1 cellular context compared by ENCODE assay signal in the genomic region with DNA sequence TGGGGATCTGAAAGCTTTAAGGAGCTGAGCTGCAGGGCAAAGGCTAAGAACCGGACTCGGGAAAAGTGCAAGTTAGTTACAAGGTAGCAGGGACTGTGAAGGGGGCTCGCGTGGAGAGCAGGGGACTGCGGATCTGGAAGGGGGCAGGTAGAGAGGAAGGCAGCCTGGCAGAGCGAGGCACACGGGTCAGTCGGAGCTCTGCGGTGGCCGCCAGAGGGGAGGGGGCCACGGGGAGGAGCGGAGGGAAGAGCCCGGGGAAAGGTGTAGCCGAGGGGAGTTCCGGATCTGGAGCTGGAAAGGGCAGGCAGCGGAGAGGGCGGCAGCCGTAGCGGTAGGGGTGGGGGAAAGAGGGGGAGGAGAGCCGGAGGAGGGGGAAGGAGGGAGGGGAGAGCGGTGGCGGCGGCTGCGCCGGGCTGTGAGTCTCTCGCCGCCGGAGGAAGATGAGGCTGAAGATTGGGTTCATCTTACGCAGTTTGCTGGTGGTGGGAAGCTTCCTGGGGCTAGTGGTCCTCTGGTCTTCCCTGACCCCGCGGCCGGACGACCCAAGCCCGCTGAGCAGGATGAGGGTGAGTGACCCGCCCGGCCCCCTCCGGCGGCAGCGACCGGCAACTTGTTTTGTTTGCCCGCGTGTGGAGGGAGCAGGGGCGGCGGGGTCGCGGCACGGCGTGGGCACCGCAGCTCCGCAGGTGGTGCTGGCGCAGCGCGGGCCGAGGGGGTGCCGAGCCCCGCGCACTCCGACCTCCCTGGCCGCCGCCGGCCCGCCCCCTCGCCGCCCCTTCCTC.
TF ChIP-seq lines count a peak whose summit lies in the region.

A gene with protein sequence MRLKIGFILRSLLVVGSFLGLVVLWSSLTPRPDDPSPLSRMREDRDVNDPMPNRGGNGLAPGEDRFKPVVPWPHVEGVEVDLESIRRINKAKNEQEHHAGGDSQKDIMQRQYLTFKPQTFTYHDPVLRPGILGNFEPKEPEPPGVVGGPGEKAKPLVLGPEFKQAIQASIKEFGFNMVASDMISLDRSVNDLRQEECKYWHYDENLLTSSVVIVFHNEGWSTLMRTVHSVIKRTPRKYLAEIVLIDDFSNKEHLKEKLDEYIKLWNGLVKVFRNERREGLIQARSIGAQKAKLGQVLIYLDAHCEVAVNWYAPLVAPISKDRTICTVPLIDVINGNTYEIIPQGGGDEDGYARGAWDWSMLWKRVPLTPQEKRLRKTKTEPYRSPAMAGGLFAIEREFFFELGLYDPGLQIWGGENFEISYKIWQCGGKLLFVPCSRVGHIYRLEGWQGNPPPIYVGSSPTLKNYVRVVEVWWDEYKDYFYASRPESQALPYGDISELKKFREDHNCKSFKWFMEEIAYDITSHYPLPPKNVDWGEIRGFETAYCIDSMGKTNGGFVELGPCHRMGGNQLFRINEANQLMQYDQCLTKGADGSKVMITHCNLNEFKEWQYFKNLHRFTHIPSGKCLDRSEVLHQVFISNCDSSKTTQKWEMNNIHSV (plus strand): TSS at position 416 of the 782 bp plus-strand sequence. CDS start 25 bp downstream, at position 441.

TF ChIP-seq in K562, 482 proteins besides CTCF, POLR2A, EP300 and RAD21 (continued from another document and continues in another):
- TF ChIP-seq, protein P1, sequence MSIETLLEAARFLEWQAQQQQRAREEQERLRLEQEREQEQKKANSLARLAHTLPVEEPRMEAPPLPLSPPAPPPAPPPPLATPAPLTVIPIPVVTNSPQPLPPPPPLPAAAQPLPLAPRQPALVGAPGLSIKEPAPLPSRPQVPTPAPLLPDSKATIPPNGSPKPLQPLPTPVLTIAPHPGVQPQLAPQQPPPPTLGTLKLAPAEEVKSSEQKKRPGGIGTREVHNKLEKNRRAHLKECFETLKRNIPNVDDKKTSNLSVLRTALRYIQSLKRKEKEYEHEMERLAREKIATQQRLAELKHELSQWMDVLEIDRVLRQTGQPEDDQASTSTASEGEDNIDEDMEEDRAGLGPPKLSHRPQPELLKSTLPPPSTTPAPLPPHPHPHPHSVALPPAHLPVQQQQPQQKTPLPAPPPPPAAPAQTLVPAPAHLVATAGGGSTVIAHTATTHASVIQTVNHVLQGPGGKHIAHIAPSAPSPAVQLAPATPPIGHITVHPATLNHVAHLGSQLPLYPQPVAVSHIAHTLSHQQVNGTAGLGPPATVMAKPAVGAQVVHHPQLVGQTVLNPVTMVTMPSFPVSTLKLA (conservative IDR thresholded peaks at IDR 0.05), result peak in 1 of 2 experiments; percentile 57; a peak in 2 of 4 replicates
- no peak for TF ChIP-seq MTA1 (IDR thresholded peaks at IDR 0.05; ENCODE audit: borderline replicate concordance)
- no peak for TF ChIP-seq MIER1 (IDR thresholded peaks at IDR 0.05; ENCODE audit: low read depth)
- TF ChIP-seq TAF1 (IDR thresholded peaks at IDR 0.05; ENCODE audit: control insufficient read depth, extremely low read depth, insufficient read depth, low read length, severe bottlenecking), result peak; percentile 57
- no peak for TF ChIP-seq C11orf30 (IDR thresholded peaks at IDR 0.05; ENCODE audit: low read depth)
- TF ChIP-seq, protein P2, sequence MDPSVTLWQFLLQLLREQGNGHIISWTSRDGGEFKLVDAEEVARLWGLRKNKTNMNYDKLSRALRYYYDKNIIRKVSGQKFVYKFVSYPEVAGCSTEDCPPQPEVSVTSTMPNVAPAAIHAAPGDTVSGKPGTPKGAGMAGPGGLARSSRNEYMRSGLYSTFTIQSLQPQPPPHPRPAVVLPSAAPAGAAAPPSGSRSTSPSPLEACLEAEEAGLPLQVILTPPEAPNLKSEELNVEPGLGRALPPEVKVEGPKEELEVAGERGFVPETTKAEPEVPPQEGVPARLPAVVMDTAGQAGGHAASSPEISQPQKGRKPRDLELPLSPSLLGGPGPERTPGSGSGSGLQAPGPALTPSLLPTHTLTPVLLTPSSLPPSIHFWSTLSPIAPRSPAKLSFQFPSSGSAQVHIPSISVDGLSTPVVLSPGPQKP (CRISPR knock-in tag; IDR thresholded peaks at IDR 0.05), result no peak
- TF ChIP-seq, protein P3, sequence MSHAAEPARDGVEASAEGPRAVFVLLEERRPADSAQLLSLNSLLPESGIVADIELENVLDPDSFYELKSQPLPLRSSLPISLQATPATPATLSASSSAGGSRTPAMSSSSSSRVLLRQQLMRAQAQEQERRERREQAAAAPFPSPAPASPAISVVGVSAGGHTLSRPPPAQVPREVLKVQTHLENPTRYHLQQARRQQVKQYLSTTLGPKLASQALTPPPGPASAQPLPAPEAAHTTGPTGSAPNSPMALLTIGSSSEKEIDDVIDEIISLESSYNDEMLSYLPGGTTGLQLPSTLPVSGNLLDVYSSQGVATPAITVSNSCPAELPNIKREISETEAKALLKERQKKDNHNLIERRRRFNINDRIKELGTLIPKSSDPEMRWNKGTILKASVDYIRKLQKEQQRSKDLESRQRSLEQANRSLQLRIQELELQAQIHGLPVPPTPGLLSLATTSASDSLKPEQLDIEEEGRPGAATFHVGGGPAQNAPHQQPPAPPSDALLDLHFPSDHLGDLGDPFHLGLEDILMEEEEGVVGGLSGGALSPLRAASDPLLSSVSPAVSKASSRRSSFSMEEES (CRISPR knock-in tag; IDR thresholded peaks at IDR 0.05), result no peak
- TF ChIP-seq, protein P4, sequence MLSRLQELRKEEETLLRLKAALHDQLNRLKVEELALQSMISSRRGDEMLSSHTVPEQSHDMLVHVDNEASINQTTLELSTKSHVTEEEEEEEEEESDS (CRISPR knock-in tag; IDR thresholded peaks at IDR 0.05), result no peak
- peak; percentile 50; the same call in 1 of the 2 replicates for TF ChIP-seq PML (IDR thresholded peaks at IDR 0.05; ENCODE audit: low read length)
- TF ChIP-seq EP400 (IDR thresholded peaks at IDR 0.05), result peak; percentile 83
- no peak for TF ChIP-seq NCOA6 (IDR thresholded peaks at IDR 0.05)
- TF ChIP-seq TRIM24 (IDR thresholded peaks at IDR 0.05), result 0 out of 4 replicates have a peak, but pooled peaks of 1 of the 2 experiments have one; percentile 30
- TF ChIP-seq CCNT2 (IDR thresholded peaks at IDR 0.05; ENCODE audit: borderline replicate concordance, extremely low read depth, insufficient read length, low read depth, low read length), result peak; percentile 34
- no peak for TF ChIP-seq TGIF2 (CRISPR knock-in tag; IDR thresholded peaks at IDR 0.05)
- no peak for TF ChIP-seq PHF21A (IDR thresholded peaks at IDR 0.05; ENCODE audit: borderline replicate concordance, low read depth)
- no peak for TF ChIP-seq POU5F1 (IDR thresholded peaks at IDR 0.05; ENCODE audit: borderline replicate concordance, low read depth, low read length, partially characterized antibody)
- TF ChIP-seq SMARCE1 (IDR thresholded peaks at IDR 0.05), result peak; percentile 51; the same call in 1 of the 2 replicates
- no peak for TF ChIP-seq ZNF140 (CRISPR knock-in tag; IDR thresholded peaks at IDR 0.05)
- no peak for TF ChIP-seq MCM7 (IDR thresholded peaks at IDR 0.05)
- TF ChIP-seq CEBPB (tag; IDR thresholded peaks at IDR 0.05), result no peak
- TF ChIP-seq NCOA4 (IDR thresholded peaks at IDR 0.05; ENCODE audit: partially characterized antibody), result no peak
- TF ChIP-seq RBFOX2 (IDR thresholded peaks at IDR 0.05; ENCODE audit: low read depth, low read length), result peak; percentile 77
- TF ChIP-seq TAF9B (IDR thresholded peaks at IDR 0.05; ENCODE audit: partially characterized antibody), result peak; percentile 55
- no peak for TF ChIP-seq ZFP30 (CRISPR knock-in tag; IDR thresholded peaks at IDR 0.05; ENCODE audit: borderline replicate concordance)
- no peak for TF ChIP-seq PHTF2 (CRISPR knock-in tag; IDR thresholded peaks at IDR 0.05)
- TF ChIP-seq ZKSCAN1 (IDR thresholded peaks at IDR 0.05; ENCODE audit: low read depth, low read length), result no peak
- no peak for TF ChIP-seq PHF20 (IDR thresholded peaks at IDR 0.05; ENCODE audit: partially characterized antibody)
- TF ChIP-seq NONO (IDR thresholded peaks at IDR 0.05; ENCODE audit: low read depth in 2 of 2, low read length in 1 of 2), result no peak
- peak; percentile 49; the same call in 1 of the 2 replicates for TF ChIP-seq NFRKB (IDR thresholded peaks at IDR 0.05; ENCODE audit: low read depth)
- TF ChIP-seq BCOR (IDR thresholded peaks at IDR 0.05), result peak; percentile 63
- TF ChIP-seq, protein P5, sequence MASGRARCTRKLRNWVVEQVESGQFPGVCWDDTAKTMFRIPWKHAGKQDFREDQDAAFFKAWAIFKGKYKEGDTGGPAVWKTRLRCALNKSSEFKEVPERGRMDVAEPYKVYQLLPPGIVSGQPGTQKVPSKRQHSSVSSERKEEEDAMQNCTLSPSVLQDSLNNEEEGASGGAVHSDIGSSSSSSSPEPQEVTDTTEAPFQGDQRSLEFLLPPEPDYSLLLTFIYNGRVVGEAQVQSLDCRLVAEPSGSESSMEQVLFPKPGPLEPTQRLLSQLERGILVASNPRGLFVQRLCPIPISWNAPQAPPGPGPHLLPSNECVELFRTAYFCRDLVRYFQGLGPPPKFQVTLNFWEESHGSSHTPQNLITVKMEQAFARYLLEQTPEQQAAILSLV (tag; IDR thresholded peaks at IDR 0.05), result no peak
- TF ChIP-seq BCL6 (CRISPR knock-in tag; IDR thresholded peaks at IDR 0.05), result no peak
- 0 out of 2 replicates have a peak, but pooled peaks have one; percentile 10 for TF ChIP-seq TAL1 (IDR thresholded peaks at IDR 0.05)
- TF ChIP-seq CBFA2T3 (IDR thresholded peaks at IDR 0.05), result no peak
- TF ChIP-seq, protein P6, sequence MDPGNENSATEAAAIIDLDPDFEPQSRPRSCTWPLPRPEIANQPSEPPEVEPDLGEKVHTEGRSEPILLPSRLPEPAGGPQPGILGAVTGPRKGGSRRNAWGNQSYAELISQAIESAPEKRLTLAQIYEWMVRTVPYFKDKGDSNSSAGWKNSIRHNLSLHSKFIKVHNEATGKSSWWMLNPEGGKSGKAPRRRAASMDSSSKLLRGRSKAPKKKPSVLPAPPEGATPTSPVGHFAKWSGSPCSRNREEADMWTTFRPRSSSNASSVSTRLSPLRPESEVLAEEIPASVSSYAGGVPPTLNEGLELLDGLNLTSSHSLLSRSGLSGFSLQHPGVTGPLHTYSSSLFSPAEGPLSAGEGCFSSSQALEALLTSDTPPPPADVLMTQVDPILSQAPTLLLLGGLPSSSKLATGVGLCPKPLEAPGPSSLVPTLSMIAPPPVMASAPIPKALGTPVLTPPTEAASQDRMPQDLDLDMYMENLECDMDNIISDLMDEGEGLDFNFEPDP (CRISPR knock-in tag; IDR thresholded peaks at IDR 0.05), result no peak
- TF ChIP-seq, protein P7, sequence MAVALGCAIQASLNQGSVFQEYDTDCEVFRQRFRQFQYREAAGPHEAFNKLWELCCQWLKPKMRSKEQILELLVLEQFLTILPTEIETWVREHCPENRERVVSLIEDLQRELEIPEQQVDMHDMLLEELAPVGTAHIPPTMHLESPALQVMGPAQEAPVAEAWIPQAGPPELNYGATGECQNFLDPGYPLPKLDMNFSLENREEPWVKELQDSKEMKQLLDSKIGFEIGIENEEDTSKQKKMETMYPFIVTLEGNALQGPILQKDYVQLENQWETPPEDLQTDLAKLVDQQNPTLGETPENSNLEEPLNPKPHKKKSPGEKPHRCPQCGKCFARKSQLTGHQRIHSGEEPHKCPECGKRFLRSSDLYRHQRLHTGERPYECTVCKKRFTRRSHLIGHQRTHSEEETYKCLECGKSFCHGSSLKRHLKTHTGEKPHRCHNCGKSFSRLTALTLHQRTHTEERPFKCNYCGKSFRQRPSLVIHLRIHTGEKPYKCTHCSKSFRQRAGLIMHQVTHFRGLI (CRISPR knock-in tag; IDR thresholded peaks at IDR 0.05), result no peak
- peak in 1 of 2 experiments; percentile 67; a peak in 1 of 4 replicates for TF ChIP-seq ARNT (IDR thresholded peaks at IDR 0.05)
- no peak for TF ChIP-seq COPS2 (conservative IDR thresholded peaks at IDR 0.05)
- TF ChIP-seq, protein P8, sequence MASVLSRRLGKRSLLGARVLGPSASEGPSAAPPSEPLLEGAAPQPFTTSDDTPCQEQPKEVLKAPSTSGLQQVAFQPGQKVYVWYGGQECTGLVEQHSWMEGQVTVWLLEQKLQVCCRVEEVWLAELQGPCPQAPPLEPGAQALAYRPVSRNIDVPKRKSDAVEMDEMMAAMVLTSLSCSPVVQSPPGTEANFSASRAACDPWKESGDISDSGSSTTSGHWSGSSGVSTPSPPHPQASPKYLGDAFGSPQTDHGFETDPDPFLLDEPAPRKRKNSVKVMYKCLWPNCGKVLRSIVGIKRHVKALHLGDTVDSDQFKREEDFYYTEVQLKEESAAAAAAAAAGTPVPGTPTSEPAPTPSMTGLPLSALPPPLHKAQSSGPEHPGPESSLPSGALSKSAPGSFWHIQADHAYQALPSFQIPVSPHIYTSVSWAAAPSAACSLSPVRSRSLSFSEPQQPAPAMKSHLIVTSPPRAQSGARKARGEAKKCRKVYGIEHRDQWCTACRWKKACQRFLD (CRISPR knock-in tag; IDR thresholded peaks at IDR 0.05), result peak; percentile 69; the same call in 1 of the 2 replicates
- no peak for TF ChIP-seq ADNP (tag; IDR thresholded peaks at IDR 0.05)
- TF ChIP-seq NBN (IDR thresholded peaks at IDR 0.05; ENCODE audit: low read depth), result peak; percentile 76
- TF ChIP-seq PCBP2 (IDR thresholded peaks at IDR 0.05; ENCODE audit: low read depth, low read length, poor library complexity, severe bottlenecking), result no peak
- 0 out of 2 replicates have a peak, but pooled peaks have one; percentile 41 for TF ChIP-seq KDM2B (CRISPR knock-in tag; IDR thresholded peaks at IDR 0.05)
- no peak for TF ChIP-seq CHCHD3 (CRISPR knock-in tag; IDR thresholded peaks at IDR 0.05)
- TF ChIP-seq, protein P9, sequence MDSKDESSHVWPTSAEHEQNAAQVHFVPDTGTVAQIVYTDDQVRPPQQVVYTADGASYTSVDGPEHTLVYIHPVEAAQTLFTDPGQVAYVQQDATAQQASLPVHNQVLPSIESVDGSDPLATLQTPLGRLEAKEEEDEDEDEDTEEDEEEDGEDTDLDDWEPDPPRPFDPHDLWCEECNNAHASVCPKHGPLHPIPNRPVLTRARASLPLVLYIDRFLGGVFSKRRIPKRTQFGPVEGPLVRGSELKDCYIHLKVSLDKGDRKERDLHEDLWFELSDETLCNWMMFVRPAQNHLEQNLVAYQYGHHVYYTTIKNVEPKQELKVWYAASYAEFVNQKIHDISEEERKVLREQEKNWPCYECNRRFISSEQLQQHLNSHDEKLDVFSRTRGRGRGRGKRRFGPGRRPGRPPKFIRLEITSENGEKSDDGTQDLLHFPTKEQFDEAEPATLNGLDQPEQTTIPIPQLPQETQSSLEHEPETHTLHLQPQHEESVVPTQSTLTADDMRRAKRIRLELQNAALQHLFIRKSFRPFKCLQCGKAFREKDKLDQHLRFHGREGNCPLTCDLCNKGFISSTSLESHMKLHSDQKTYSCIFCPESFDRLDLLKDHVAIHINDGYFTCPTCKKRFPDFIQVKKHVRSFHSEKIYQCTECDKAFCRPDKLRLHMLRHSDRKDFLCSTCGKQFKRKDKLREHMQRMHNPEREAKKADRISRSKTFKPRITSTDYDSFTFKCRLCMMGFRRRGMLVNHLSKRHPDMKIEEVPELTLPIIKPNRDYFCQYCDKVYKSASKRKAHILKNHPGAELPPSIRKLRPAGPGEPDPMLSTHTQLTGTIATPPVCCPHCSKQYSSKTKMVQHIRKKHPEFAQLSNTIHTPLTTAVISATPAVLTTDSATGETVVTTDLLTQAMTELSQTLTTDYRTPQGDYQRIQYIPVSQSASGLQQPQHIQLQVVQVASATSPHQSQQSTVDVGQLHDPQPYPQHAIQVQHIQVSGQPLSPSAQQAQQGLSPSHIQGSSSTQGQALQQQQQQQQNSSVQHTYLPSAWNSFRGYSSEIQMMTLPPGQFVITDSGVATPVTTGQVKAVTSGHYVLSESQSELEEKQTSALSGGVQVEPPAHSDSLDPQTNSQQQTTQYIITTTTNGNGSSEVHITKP (IDR thresholded peaks at IDR 0.05; ENCODE audit: partially characterized antibody), result no peak
- no peak for TF ChIP-seq NFATC3 (IDR thresholded peaks at IDR 0.05)
- no peak for TF ChIP-seq HDAC3 (IDR thresholded peaks at IDR 0.05; ENCODE audit: borderline replicate concordance, partially characterized antibody)
- TF ChIP-seq ARID2 (IDR thresholded peaks at IDR 0.05), result no peak
- no peak for TF ChIP-seq SIRT6 (IDR thresholded peaks at IDR 0.05; ENCODE audit: low read depth, low read length)
- TF ChIP-seq RNF2 (IDR thresholded peaks at IDR 0.05), result no peak
- TF ChIP-seq ZNF146 (CRISPR knock-in tag; IDR thresholded peaks at IDR 0.05; ENCODE audit: unreplicated experiment), result no peak
- TF ChIP-seq MECOM (CRISPR knock-in tag; IDR thresholded peaks at IDR 0.05), result no peak
